ENCODE assay signal across 8 cellular contexts in the genomic region with DNA sequence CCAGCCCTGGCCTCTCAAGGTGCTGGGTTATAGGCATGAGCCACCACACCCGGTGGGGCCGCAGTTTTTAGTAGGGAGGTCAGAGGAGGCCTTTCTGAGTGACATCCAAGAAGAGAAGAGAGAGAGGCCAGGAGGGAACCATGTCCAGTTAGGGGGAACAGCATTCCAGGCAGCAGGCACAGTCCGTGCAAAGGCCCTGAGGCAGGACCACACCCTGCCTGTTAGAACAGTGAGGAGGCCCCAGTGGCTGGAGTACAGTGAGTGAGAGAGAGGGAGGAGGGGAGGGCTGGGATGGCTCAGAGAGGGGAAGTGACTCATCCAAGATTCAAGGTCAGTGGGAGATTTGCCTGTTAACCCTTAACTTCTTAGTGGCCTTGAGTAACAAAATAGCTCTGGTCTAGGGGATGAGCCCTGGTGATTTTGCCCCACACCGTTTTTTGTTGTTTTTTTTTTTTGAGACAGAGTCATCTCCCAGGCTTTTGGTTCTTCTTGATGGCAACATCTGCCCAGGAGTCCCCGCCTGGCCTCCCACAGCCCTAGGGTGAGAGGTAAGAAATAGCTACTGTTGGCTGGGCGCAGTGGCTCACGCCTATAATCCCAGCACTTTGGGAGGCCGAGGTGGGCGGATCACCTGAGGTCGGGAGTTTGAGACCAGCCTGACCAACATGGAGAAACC. TPM values are rescaled to one million over a fixed set of nuclear protein-coding genes. Genes with fewer than 3 reads are reported as not detected.
DNase-seq lines count a peak whose midpoint lies in the region; ATAC-seq, FAIRE-seq and TF ChIP-seq lines count a peak whose summit lies in the region.

No MANE protein-coding gene starts in this region.

- H4K8ac ChIP-seq in H9 (replicated peaks; ENCODE audit: insufficient read length, low read depth, low read length), result no peak overlapping the region

- peaks cover 8 to 12% of the 10 kb centered on the region in 2 experiments for H3K4me1 Mint-ChIP-seq in H9
- peaks cover 43% of the 10 kb centered on the region for H3K4me1 Mint-ChIP-seq in stimulated activated naive CD8-positive, alpha-beta T cell treated with anti-CD3 and anti-CD28 coated beads, Interleukin-15, amount 100 ng/mL, for 72 hours

- no peak overlapping the region for H2BK120ac ChIP-seq in H9 (ENCODE audit: low read depth, low read length, poor library complexity, severe bottlenecking)

- no peaks in the 10 kb centered on the region for H4K20me1 ChIP-seq in H9 (ENCODE audit: control insufficient read depth, insufficient read depth, insufficient read length)

- no peak overlapping the region for H3K4me3 ChIP-seq in A549

- H3K14ac ChIP-seq in H9 (ENCODE audit: insufficient read depth, low read length), result no peak overlapping the region

- peaks cover 5% of the 10 kb centered on the region for H3K79me1 ChIP-seq in H9 (ENCODE audit: insufficient read depth, low read depth, low read length, poor library complexity, severe bottlenecking)

- intact Hi-C loops in left cardiac atrium (cut with DNase I), result loop anchor here in 1 of 2 donors (5.0 kb wide), 1 partner anchor 162 kb away; no protein-coding TSS in a partner anchor

- H3K56ac ChIP-seq in H9 (ENCODE audit: insufficient read length, low read depth, low read length), result no peak overlapping the region

- no peak overlapping the region for H2AFZ ChIP-seq in H9 (ENCODE audit: low read length)

- no peak for TF ChIP-seq CTCF in A549 (IDR thresholded peaks at IDR 0.05)
- no peak for TF ChIP-seq CTCF in H9 (conservative IDR thresholded peaks at IDR 0.05)

- H3K23ac ChIP-seq in H9 (ENCODE audit: insufficient read length, low read depth, low read length), result no peak overlapping the region

- peak overlapping the region; percentile 34 for H3K4me2 ChIP-seq in A549
- H3K4me2 ChIP-seq in H9 (ENCODE audit: insufficient read depth, insufficient read length, low read length), result no peak overlapping the region

- no peak overlapping the region for H2BK15ac ChIP-seq in H9 (ENCODE audit: low read depth, low read length)

- H3K18ac ChIP-seq in H9 (ENCODE audit: insufficient read length, low read depth, low read length), result no peak overlapping the region

- no peak overlapping the region for H2AK5ac ChIP-seq in H9 (ENCODE audit: insufficient read length, low read length)

- no peak for TF ChIP-seq POLR2A in A549 (IDR thresholded peaks at IDR 0.05; ENCODE audit: low read length)

- H4K5ac ChIP-seq in H9 (ENCODE audit: insufficient read length, low read depth, low read length), result no peak overlapping the region

- WGBS in A549 (ENCODE audit: missing lambda C conversion rate), result 20% methylated on average over 5 of the region's 10 CpGs
- WGBS in H9 (ENCODE audit: extremely low coverage, insufficient read length, low lambda C conversion rate), result no CpG with 5 or more reads among the region's 10 CpGs

- FAIRE-seq in A549 (lab: Jason Lieb, UNC), result no peak

- H3K9me3 Mint-ChIP-seq in H9, result peaks cover 0 to 6% of the 10 kb centered on the region in 2 experiments; a peak in 1 of 5 replicates
- no peaks in the 10 kb centered on the region for H3K9me3 Mint-ChIP-seq in stimulated activated naive CD8-positive, alpha-beta T cell treated with anti-CD3 and anti-CD28 coated beads, Interleukin-15, amount 100 ng/mL, for 72 hours

- no peaks in the 10 kb centered on the region; the same call in 1 of the 2 replicates for H3K27me3 Mint-ChIP-seq in H9 (ENCODE audit: low read depth)
- no peaks in the 10 kb centered on the region for H3K27me3 Mint-ChIP-seq in stimulated activated naive CD8-positive, alpha-beta T cell treated with anti-CD3 and anti-CD28 coated beads, Interleukin-15, amount 100 ng/mL, for 72 hours

- no peak overlapping the region for H4K91ac ChIP-seq in H9 (ENCODE audit: insufficient read length, low read depth, low read length)

- no peaks in the 10 kb centered on the region; a peak in 1 of 7 replicates for H3K36me3 Mint-ChIP-seq in H9 (ENCODE audit: insufficient read depth in 1 of 3, low read depth in 3 of 3)

- no peak overlapping the region for H3K4ac ChIP-seq in H9 (ENCODE audit: low read depth, low read length)

- H3K4me1 ChIP-seq in A549 (peaks cover 37% of the 10 kb centered on the region), H9 (ENCODE audit: insufficient read depth, low read length) (0 out of 2 replicates have a peak, but pooled peaks cover 5% of the 10 kb centered on the region)

- peak overlapping the region; percentile 90 to 94 for H3K27ac ChIP-seq in A549
- H3K27ac ChIP-seq in H9 (ENCODE audit: insufficient read length, low read depth, low read length), result no peak overlapping the region

- no peak for TF ChIP-seq RAD21 in A549 (conservative IDR thresholded peaks at IDR 0.05 in 1 of 2, IDR thresholded peaks at IDR 0.05 in 1 of 2)

- no peak; a peak in 1 of 5 replicates for TF ChIP-seq EP300 in A549 (IDR thresholded peaks at IDR 0.05)

- H3K27me3 ChIP-seq in H9 (ENCODE audit: insufficient read depth, low read length), result no peaks in the 10 kb centered on the region

- no peak overlapping the region for H2BK12ac ChIP-seq in H9 (ENCODE audit: insufficient read length, low read depth, low read length)

- H3K79me2 ChIP-seq in H9 (ENCODE audit: insufficient read depth, low read length), result no peaks in the 10 kb centered on the region; the same call in 1 of the 2 replicates

- no peak overlapping the region for H3T11ph ChIP-seq in H9 (ENCODE audit: low read length)

- H3K23me2 ChIP-seq in H9 (ENCODE audit: insufficient read length, low read depth, low read length, poor library complexity, severe bottlenecking), result no peaks in the 10 kb centered on the region

- peak; percentile 69 to 93 for DNase-seq in A549 (ENCODE audit: low read depth in 1 of 2, low spot score in 1 of 2)
- peak; percentile 81 for DNase-seq in H9
- peak; percentile 86 to 97 for DNase-seq in SW 1271 (lab: John Stamatoyannopoulos, UW)
- peak; percentile 68 for DNase-seq in left cardiac atrium
- peak in 1 of 2 donors; percentile 38 for DNase-seq in stimulated activated naive CD8-positive, alpha-beta T cell treated with anti-CD3 and anti-CD28 coated beads, Interleukin-15, amount 100 ng/mL, for 72 hours
- no peak for DNase-seq in NCI-H146 treated with DMSO at 0.1 percent for 48 hours (lab: John Stamatoyannopoulos, UW; ENCODE audit: unreplicated experiment)
- DNase-seq in occipital lobe (lab: John Stamatoyannopoulos, UW), result no peak

- H2BK20ac ChIP-seq in H9 (ENCODE audit: low read depth, low read length, poor library complexity, severe bottlenecking), result no peak overlapping the region

- no peaks in the 10 kb centered on the region for H3K9me3 ChIP-seq in A549
- H3K9me3 ChIP-seq in H9 (ENCODE audit: control insufficient read depth, low read depth, low read length), result no peaks in the 10 kb centered on the region

- no peak overlapping the region for H3K27ac Mint-ChIP-seq in H9
- no peak overlapping the region for H3K27ac Mint-ChIP-seq in stimulated activated naive CD8-positive, alpha-beta T cell treated with anti-CD3 and anti-CD28 coated beads, Interleukin-15, amount 100 ng/mL, for 72 hours

- CTCF ChIA-PET in A549 (lab: Yijun Ruan, JAX), result interaction anchor here (0.6 to 10.5 kb wide), 8 partner anchors 18 to 299 kb away, joined by 3 to 170 read pairs (median 22); partner anchors contain the start of genes ARRDC5, FEM1A and UHRF1

- peak; percentile 75 to 77 for ATAC-seq in A549
- ATAC-seq in left cardiac atrium, result peak in 1 of 2 donors; percentile 63
- peak; percentile 46 for ATAC-seq in stimulated activated naive CD8-positive, alpha-beta T cell treated with anti-CD3 and anti-CD28 coated beads, Interleukin-15, amount 100 ng/mL, for 72 hours
- ATAC-seq in HG03460 (IDR thresholded peaks at IDR 0.05; ENCODE audit: unreplicated experiment), result no peak

- no peak overlapping the region for H3K9ac ChIP-seq in H9 (ENCODE audit: extremely low read depth, insufficient read length, low read length)

- no peak overlapping the region for H3K4me3 Mint-ChIP-seq in H9
- no peak overlapping the region for H3K4me3 Mint-ChIP-seq in stimulated activated naive CD8-positive, alpha-beta T cell treated with anti-CD3 and anti-CD28 coated beads, Interleukin-15, amount 100 ng/mL, for 72 hours

- no peak overlapping the region for H2BK5ac ChIP-seq in H9 (ENCODE audit: insufficient read length, low read length)

- POLR2A ChIA-PET in A549 (lab: Yijun Ruan, JAX), result interaction anchor here (0.6 to 1.5 kb wide), 3 partner anchors 42 to 243 kb away, joined by 3 to 9 read pairs (median 5); no protein-coding TSS in a partner anchor

RNA-seq across cellular contexts. Expression of gene PLIN3, which starts 2.7 kb away (rescaled TPM):
- polyA plus RNA-seq in A549 (2011; rRNA removed) (28.4 and 30.1 TPM in 2 replicates), A549 (2017; fragmentation: RNase III; extraction: RNeasy Plus Mini Kit Qiagen cat#74134 plus additional on column Dnase treatment) (75.7 to 84.3 TPM (median 83.7 TPM) in 3 replicates)
- 55.0 and 76.6 TPM in 2 replicates for polyA plus RNA-seq in A549 (2012; cell fraction: cytosol; rRNA removed)
- 51.8 and 74.5 TPM in 2 replicates for polyA plus RNA-seq in A549 (2012; cell fraction: nucleus; rRNA removed)
- 21.9 and 43.8 TPM in 2 replicates for polyA minus RNA-seq in A549 (2011; rRNA and poly(A)+ RNA removed)
- total RNA-seq in H9 (2021) (61.8 and 63.7 TPM in 2 replicates), left cardiac atrium (10 to 100 TPM; 25.3 to 35.1 TPM), occipital lobe (12.8 TPM)

RNA-seq across cellular contexts. Expression of gene ARRDC5, which starts 32.5 kb away (rescaled TPM):
- not detected in 2 replicates for polyA plus RNA-seq in A549 (2011; rRNA removed)
- not detected in 2 replicates for polyA plus RNA-seq in A549 (2012; cell fraction: cytosol; rRNA removed)
- not detected in 2 replicates for polyA plus RNA-seq in A549 (2012; cell fraction: nucleus; rRNA removed)
- polyA plus RNA-seq in A549 (2017; fragmentation: RNase III; extraction: RNeasy Plus Mini Kit Qiagen cat#74134 plus additional on column Dnase treatment), result not detected in 3 replicates
- not detected in 2 replicates for polyA minus RNA-seq in A549 (2011; rRNA and poly(A)+ RNA removed)
- not detected in 2 replicates for total RNA-seq in H9 (2021)
- total RNA-seq in left cardiac atrium, result under 1 TPM in 1 of 2 donors, not detected in 1; 0.18 TPM
- not detected for total RNA-seq in occipital lobe

RNA-seq across cellular contexts. Expression of gene TICAM1, which starts 38.7 kb away (rescaled TPM):
- 0.78 and 2.0 TPM in 2 replicates for polyA plus RNA-seq in A549 (2011; rRNA removed)
- 1.2 and 2.2 TPM in 2 replicates for polyA plus RNA-seq in A549 (2012; cell fraction: cytosol; rRNA removed)
- polyA plus RNA-seq in A549 (2012; cell fraction: nucleus; rRNA removed), result 2.6 and 3.8 TPM in 2 replicates
- 3.8 to 4.0 TPM (median 3.9 TPM) in 3 replicates for polyA plus RNA-seq in A549 (2017; fragmentation: RNase III; extraction: RNeasy Plus Mini Kit Qiagen cat#74134 plus additional on column Dnase treatment)
- 0.92 and 0.95 TPM in 2 replicates for polyA minus RNA-seq in A549 (2011; rRNA and poly(A)+ RNA removed)
- total RNA-seq in H9 (2021), result 0.48 and 0.57 TPM in 2 replicates
- 1 to 10 TPM; 6.9 to 8.0 TPM for total RNA-seq in left cardiac atrium
- 0.78 TPM for total RNA-seq in occipital lobe

RNA-seq across cellular contexts. Expression of gene UHRF1, which starts 39.1 kb away (rescaled TPM):
- 7.2 and 8.5 TPM in 2 replicates for polyA plus RNA-seq in A549 (2011; rRNA removed)
- polyA plus RNA-seq in A549 (2012; cell fraction: cytosol; rRNA removed), result 34.5 and 37.1 TPM in 2 replicates
- polyA plus RNA-seq in A549 (2012; cell fraction: nucleus; rRNA removed), result 63.0 and 64.2 TPM in 2 replicates
- polyA plus RNA-seq in A549 (2017; fragmentation: RNase III; extraction: RNeasy Plus Mini Kit Qiagen cat#74134 plus additional on column Dnase treatment), result 50.6 to 52.7 TPM (median 52.3 TPM) in 3 replicates
- 6.3 and 10.1 TPM in 2 replicates for polyA minus RNA-seq in A549 (2011; rRNA and poly(A)+ RNA removed)
- total RNA-seq in H9 (2021), result 106 and 111 TPM in 2 replicates
- 1 to 10 TPM; 1.2 to 3.6 TPM for total RNA-seq in left cardiac atrium
- 8.3 TPM for total RNA-seq in occipital lobe

Comparison
In these comparisons a context has a peak if more than half of its experiments do, and no peak if none do; other contexts are left out.
1. DNase-seq: peak in A549 (2 of 2), H9 (single experiment), SW 1271 (2 of 2) and left cardiac atrium (single experiment); none in NCI-H146 treated with DMSO at 0.1 percent for 48 hours (single experiment) and occipital lobe (single experiment).